Comparison of ENCODE assay signal across 27 cellular contexts in the genomic region with DNA sequence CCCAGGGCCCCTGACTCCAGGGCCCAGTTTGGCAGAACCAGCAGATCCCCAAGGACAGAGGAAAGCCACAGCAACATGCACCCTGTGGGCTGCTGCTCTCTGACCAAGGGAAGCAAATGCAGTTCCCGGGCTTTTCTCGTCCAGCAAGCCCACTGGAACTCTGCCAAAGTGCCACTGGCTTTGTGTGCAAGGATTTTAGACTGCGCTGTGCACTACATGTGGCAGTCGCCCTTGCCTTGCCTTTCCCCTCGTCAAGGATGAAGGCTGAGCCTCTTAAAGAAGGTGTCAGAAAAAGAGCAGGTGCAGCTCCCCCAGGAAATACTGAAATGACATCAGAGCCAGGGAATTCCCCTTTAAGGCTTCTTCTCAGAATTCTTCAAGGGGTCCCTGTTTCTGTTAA.
DNase-seq lines count a peak whose midpoint lies in the region; ATAC-seq and TF ChIP-seq lines count a peak whose summit lies in the region.
"Had no signal": no experiment of that assay in that cellular context is flagged by ENCODE, and none has a peak within 500 bp of the region (broad histone marks: within the 10 kb centered on the region; RNA-seq: fewer than 3 reads in every experiment).

No MANE protein-coding gene starts in this region.

- DNase-seq in DMS53 (lab: John Stamatoyannopoulos, UW), result peak; percentile 61
- no peak for DNase-seq in DMS53 treated with DMSO at 0.1 percent for 48 hours (lab: John Stamatoyannopoulos, UW; ENCODE audit: unreplicated experiment)
- DNase-seq in T47D (ENCODE audit: low read depth in 1 of 2, low spot score in 1 of 2), result peak; percentile 26 to 39
- DNase-seq in mammary epithelial cell, result no peak
- DNase-seq in RPMI8226, result peak; percentile 33
- DNase-seq in thyroid gland, result peak; percentile 56 to 61
- no peak for DNase-seq in erythroblast (lab: John Stamatoyannopoulos, UW)
- DNase-seq: activated CD4-positive, alpha-beta memory T cell treated with anti-CD3 and anti-CD28 coated beads, Interleukin-2, amount 10 ng/mL, durations not matched to agents 7 days and 5 days; activated CD4-positive, alpha-beta T cell treated with anti-CD3 and anti-CD28 coated beads for 1 hour; CD4-positive, alpha-beta memory T cell; colonic mucosa; DND-41; effector memory CD4-positive, alpha-beta T cell; KG1; NCI-H1694 treated with DMSO at 0.1 percent for 48 hours; NCI-H510A; Peyer's patch; stimulated activated CD8-positive, alpha-beta memory T cell treated with anti-CD3 and anti-CD28 coated beads, Interleukin-4, amount 100 ng/mL, for 48 hours; stimulated activated naive CD8-positive, alpha-beta T cell treated with anti-CD3 and anti-CD28 coated beads, Interleukin-15, amount 100 ng/mL, for 72 hours; T-helper 1 cell had no signal

- ATAC-seq in esophagus mucosa, result no peak
- ATAC-seq: natural killer cell treated with Interleukin-12 subunit alpha and Interleukin-12 subunit beta and Interleukin-15 and Interleukin-18, amount 100 ng/mL, for 72 hours; stimulated activated naive CD8-positive, alpha-beta T cell treated with anti-CD3 and anti-CD28 coated beads, Interleukin-15, amount 100 ng/mL, for 72 hours had no signal

- no peaks in the 10 kb centered on the region for H3K9me3 ChIP-seq in mammary epithelial cell (replicated peaks; ENCODE audit: insufficient read depth, low read length)
- no peaks in the 10 kb centered on the region for H3K9me3 ChIP-seq in thyroid gland
- H3K9me3 ChIP-seq: colonic mucosa, HAP-1, Peyer's patch, SJSA1, tibial nerve had no signal

- H3K4me1 ChIP-seq in mammary epithelial cell (ENCODE audit: insufficient read depth, low read length) (peaks cover 2% of the 10 kb centered on the region), thyroid gland (no peaks in the 10 kb centered on the region)
- H3K4me1 ChIP-seq: colonic mucosa, HAP-1, Peyer's patch, SJSA1 had no signal

- H3K27me3 ChIP-seq in mammary epithelial cell (ENCODE audit: insufficient read depth, low read length), result no peaks in the 10 kb centered on the region
- no peaks in the 10 kb centered on the region for H3K27me3 ChIP-seq in thyroid gland
- H3K27me3 ChIP-seq: cardiac muscle cell, colonic mucosa, Peyer's patch, SJSA1 had no signal

- TF ChIP-seq POLR2A in thyroid gland (IDR thresholded peaks at IDR 0.05) (no peak), erythroblast (IDR thresholded peaks at IDR 0.05; ENCODE audit: low read length) (no peak)

- no peak overlapping the region for H3K27ac ChIP-seq in mammary epithelial cell (ENCODE audit: insufficient read depth, low read depth, low read length)
- no peak overlapping the region for H3K27ac ChIP-seq in thyroid gland
- H3K27ac ChIP-seq: cardiac muscle cell, colonic mucosa, Peyer's patch, SJSA1, skin epidermis, tibial nerve had no signal

- TF ChIP-seq CTCF in mammary epithelial cell (conservative IDR thresholded peaks at IDR 0.05 in 1 of 2, IDR thresholded peaks at IDR 0.05 in 1 of 2; ENCODE audit: extremely low read depth in 1 of 2, insufficient read depth in 1 of 2, low read depth in 1 of 2, low read length in 2 of 2) (no peak), thyroid gland (IDR thresholded peaks at IDR 0.05) (no peak)

- dilution Hi-C loops in mammary epithelial cell (cut with HindIII; ENCODE audit: low sequenced_read_pairs), result loop anchor here (25.0 kb wide), 1 partner anchor 226 kb away; no protein-coding TSS in a partner anchor

- H3K36me3 ChIP-seq in mammary epithelial cell (ENCODE audit: insufficient read depth, low read length), result no peaks in the 10 kb centered on the region
- H3K36me3 ChIP-seq in thyroid gland, result no peaks in the 10 kb centered on the region
- H3K36me3 ChIP-seq: cardiac muscle cell, colonic mucosa, HAP-1, Peyer's patch, SJSA1, tibial nerve had no signal

- intact Hi-C loops in mammary epithelial cell (cut with micrococcal nuclease) (loop anchor here (1.0 to 10.0 kb wide), 3 partner anchors 270 to 629 kb away; a partner anchor contains a TSS), thyroid gland (cut with DNase I) (loop anchor here (10.0 kb wide), 1 partner anchor 619 kb away; no protein-coding TSS in a partner anchor)

- BruUV-seq in mammary epithelial cell (replicated peaks; lab: Mats Ljungman, UMichigan), result no TSS peak

- H3K79me2 ChIP-seq in mammary epithelial cell (ENCODE audit: insufficient read depth, low read length), result no peaks in the 10 kb centered on the region

- no peak overlapping the region for H3K4me2 ChIP-seq in mammary epithelial cell (ENCODE audit: insufficient read depth, low read depth, low read length)

- CTCF ChIA-PET in mammary epithelial cell (lab: Charles Lee; ENCODE audit: low non-redundant PET), result interaction anchor here (0.6 to 1.1 kb wide), 2 partner anchors 209 to 270 kb away, joined by 3 to 7 read pairs; no protein-coding TSS in a partner anchor

- WGBS in mammary epithelial cell (ENCODE audit: low coverage, missing lambda C conversion rate), result 58% methylated on average over 4 of the region's 5 CpGs
- WGBS in thyroid gland, 2 donors, result 22 to 34% methylated on average over 5 of the region's 5 CpGs

- H3K9ac ChIP-seq in mammary epithelial cell (ENCODE audit: insufficient read depth, low read length), result no peak overlapping the region

- H3K4me3 ChIP-seq in mammary epithelial cell (replicated peaks in 1 of 3; ENCODE audit: insufficient read depth in 1 of 3, low read depth in 2 of 3, low read length in 3 of 3) (no peak overlapping the region), thyroid gland (replicated peaks in 1 of 3) (no peak overlapping the region)
- H3K4me3 ChIP-seq: cardiac muscle cell, colonic mucosa, HAP-1, Peyer's patch, SJSA1, skin epidermis, tibial nerve had no signal

- in situ Hi-C loops in T47D (cut with HindIII; ENCODE audit: low pct_unique_long_range_greater_than_20kb, low sequenced_read_pairs) (no loop called here), mammary epithelial cell (cut with MboI; ENCODE audit: low sequenced_read_pairs in 2 of 2) (loop anchor here (25.0 kb wide), 1 partner anchor 626 kb away; no protein-coding TSS in a partner anchor)

- no peak overlapping the region for H2AFZ ChIP-seq in mammary epithelial cell (ENCODE audit: low read depth, low read length)

- no peaks in the 10 kb centered on the region for H4K20me1 ChIP-seq in mammary epithelial cell (ENCODE audit: insufficient read depth, low read length)

Comparison
In these comparisons a context has a peak if more than half of its experiments do, and no peak if none do; other contexts are left out.
1. DNase-seq: peak in DMS53 (single experiment), T47D (2 of 2), RPMI8226 (single experiment) and thyroid gland (2 of 2); none in DMS53 treated with DMSO at 0.1 percent for 48 hours (single experiment), mammary epithelial cell (single experiment) and erythroblast (0 of 2).